ENCODE assay signal across 8 cellular contexts in the genomic region with DNA sequence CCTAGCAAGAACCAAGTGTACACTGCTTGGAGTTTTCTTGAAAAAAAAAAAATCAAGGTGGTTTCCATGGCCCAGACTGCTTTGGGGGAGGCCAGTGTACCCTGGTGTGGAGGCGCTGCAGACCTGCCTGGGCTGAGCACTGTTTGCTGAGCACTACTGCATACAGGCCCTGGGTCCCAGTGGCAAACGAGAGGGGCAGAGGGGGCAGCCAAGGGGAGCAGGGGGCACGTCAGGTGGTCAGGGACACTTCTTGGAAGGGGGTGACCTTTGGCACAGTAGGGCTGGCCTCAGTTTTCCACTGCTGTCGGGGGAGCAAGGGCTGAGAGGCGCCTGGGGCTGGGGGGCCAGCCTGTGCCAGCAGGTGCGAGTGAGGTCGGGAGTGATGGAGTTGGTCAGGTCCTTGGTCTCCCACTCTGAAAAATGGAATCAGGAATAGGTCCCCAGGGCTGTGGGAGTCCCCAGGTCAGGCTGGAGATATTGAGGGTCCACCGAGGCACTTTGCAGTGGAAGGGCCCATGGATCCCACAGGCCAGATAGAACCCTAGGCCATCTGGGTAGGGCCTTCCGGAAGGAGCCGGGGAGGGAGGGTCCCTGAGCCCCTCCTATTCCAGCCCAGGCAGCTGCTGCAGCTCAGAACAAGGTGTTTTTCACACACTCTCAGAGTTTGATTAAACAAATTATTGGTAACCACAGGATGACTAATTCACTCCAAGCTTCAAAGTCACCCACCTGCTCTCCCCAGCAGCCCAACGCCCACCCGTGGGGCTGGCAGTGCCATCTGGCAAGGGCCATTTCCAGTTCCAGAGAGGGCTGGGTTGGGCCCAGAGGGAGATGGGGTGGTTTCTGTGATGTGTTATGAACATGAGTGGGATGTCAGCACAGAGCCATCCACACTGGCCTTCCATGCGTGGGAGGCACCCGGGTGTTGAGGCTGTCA. TPM values are rescaled to one million over a fixed set of nuclear protein-coding genes. Genes with fewer than 3 reads are reported as not detected.
DNase-seq lines count a peak whose midpoint lies in the region; ATAC-seq and TF ChIP-seq lines count a peak whose summit lies in the region.

No MANE protein-coding gene starts in this region.

- ATAC-seq in GM21825 (IDR thresholded peaks at IDR 0.05; ENCODE audit: unreplicated experiment) = no peak

- TF ChIP-seq POLR2A in thyroid gland (IDR thresholded peaks at IDR 0.05) = no peak

- peaks cover 11% of the 10 kb centered on the region for H3K79me1 ChIP-seq in trophoblast cell (ENCODE audit: low read length)

- H4K12ac ChIP-seq in trophoblast cell (ENCODE audit: low read depth, low read length) = no peak overlapping the region

- no peak overlapping the region for H2AFZ ChIP-seq in trophoblast cell (ENCODE audit: insufficient read depth, low read length, poor library complexity)

- H3K27ac ChIP-seq in trophoblast cell (ENCODE audit: low read depth, low read length) (no peak overlapping the region), thyroid gland (no peak overlapping the region)

- H3K4me2 ChIP-seq in trophoblast cell (ENCODE audit: low read length) = peak overlapping the region; percentile 86

- H3K23ac ChIP-seq in trophoblast cell (ENCODE audit: low read length) = no peak overlapping the region

- no peak overlapping the region for H2AK5ac ChIP-seq in trophoblast cell (ENCODE audit: low read length)

- no peak overlapping the region for H3K4ac ChIP-seq in trophoblast cell (ENCODE audit: low read depth, low read length)

- no peak overlapping the region for H4K8ac ChIP-seq in trophoblast cell (ENCODE audit: low read depth, low read length)

- in situ Hi-C loops in GM13977 (cut with MboI; ENCODE audit: low pct_unique_long_range_greater_than_20kb, low sequenced_read_pairs, unreplicated experiment) = no loop called here

- intact Hi-C loops in thyroid gland (cut with DNase I) = no loop called here

- H3K36me3 ChIP-seq in trophoblast cell (ENCODE audit: control insufficient read depth in 1 of 2, insufficient read depth in 2 of 2, low read length in 2 of 2) (no peaks in the 10 kb centered on the region), thyroid gland (no peaks in the 10 kb centered on the region)

- peaks cover 18 to 26% of the 10 kb centered on the region in 2 experiments for H3K4me1 ChIP-seq in trophoblast cell (ENCODE audit: control insufficient read depth in 1 of 2, insufficient read depth in 2 of 2, low read length in 2 of 2)
- peaks cover 22 to 27% of the 10 kb centered on the region in 2 donors for H3K4me1 ChIP-seq in thyroid gland

- H2BK120ac ChIP-seq in trophoblast cell (ENCODE audit: insufficient read depth, low read length, poor library complexity) = no peak overlapping the region

- no peak overlapping the region for H3K9ac ChIP-seq in trophoblast cell (ENCODE audit: low read length)

- DNase-seq in GM13977 (ENCODE audit: low spot score) (peak; percentile 67), UCSD-AML1 (lab: John Stamatoyannopoulos, UW; ENCODE audit: unreplicated experiment) (peak; percentile 32), choroid plexus epithelial cell (ENCODE audit: low read depth) (no peak), trophoblast cell (no peak), NCI-H524 (lab: John Stamatoyannopoulos, UW) (no peak), kidney glomerular epithelial cell (lab: John Stamatoyannopoulos, UW) (no peak), thyroid gland (no peak)

- no peaks in the 10 kb centered on the region for H3K27me3 ChIP-seq in trophoblast cell (ENCODE audit: insufficient read depth, low read length)
- no peaks in the 10 kb centered on the region for H3K27me3 ChIP-seq in thyroid gland

- WGBS in trophoblast cell (ENCODE audit: extremely low coverage, insufficient coverage, insufficient read length) = no CpG with 5 or more reads among the region's 14 CpGs
- WGBS in thyroid gland, 2 donors = 87 to 88% methylated on average over 14 of the region's 14 CpGs

- TF ChIP-seq CTCF in GM13977 (IDR thresholded peaks at IDR 0.05; ENCODE audit: extremely low read depth, insufficient read depth, missing control alignments) (no peak), choroid plexus epithelial cell (conservative IDR thresholded peaks at IDR 0.05; ENCODE audit: low read depth, low read length) (no peak), thyroid gland (IDR thresholded peaks at IDR 0.05) (no peak)

- H4K91ac ChIP-seq in trophoblast cell (ENCODE audit: low read depth, low read length) = no peak overlapping the region

- no peak overlapping the region for H2BK5ac ChIP-seq in trophoblast cell (ENCODE audit: low read depth, low read length, poor library complexity)

- peaks cover 4% of the 10 kb centered on the region for H3K79me2 ChIP-seq in trophoblast cell (ENCODE audit: control insufficient read depth, insufficient read depth, low read length, poor library complexity)

- no peak overlapping the region for H3K18ac ChIP-seq in trophoblast cell (ENCODE audit: low read length)

- H3K9me3 ChIP-seq in trophoblast cell (ENCODE audit: insufficient read depth, low read depth, low read length) = no peaks in the 10 kb centered on the region
- no peaks in the 10 kb centered on the region for H3K9me3 ChIP-seq in thyroid gland

- peak overlapping the region; percentile 59 for H3K4me3 ChIP-seq in choroid plexus epithelial cell (ENCODE audit: low read depth, low read length)
- H3K4me3 ChIP-seq in trophoblast cell (ENCODE audit: low read depth, low read length) = no peak overlapping the region
- peak overlapping the region in 1 of 3 donors; percentile 68 for H3K4me3 ChIP-seq in thyroid gland (replicated peaks in 1 of 3)

- H3K14ac ChIP-seq in trophoblast cell (ENCODE audit: low read length) = no peak overlapping the region

- no peak overlapping the region for H2BK12ac ChIP-seq in trophoblast cell (ENCODE audit: low read length)

RNA-seq across cellular contexts. Expression of a gene that starts 3.5 kb away (rescaled TPM):
- 4.0 and 4.1 TPM in 2 replicates for polyA plus RNA-seq in trophoblast cell (2013)
- 1 to 10 TPM; 1.9 to 5.3 (median 3.4) TPM for total RNA-seq in thyroid gland

Comparison
In these comparisons a context has a peak if more than half of its experiments do, and no peak if none do; other contexts are left out.
1. DNase-seq: peak in GM13977 (single experiment) and UCSD-AML1 (single experiment); none in choroid plexus epithelial cell (single experiment), trophoblast cell (0 of 2), NCI-H524 (0 of 2), kidney glomerular epithelial cell (single experiment) and thyroid gland (0 of 2).